1 cellular context compared by ENCODE assay signal in genomic region chr3:38165722-38166387, GRCh38.
A peak's percentile ranks its signal among the peaks of the same experiment; 100 is the strongest.
TF ChIP-seq lines count a peak whose summit lies in the region.

No MANE protein-coding gene starts in this region.

TF ChIP-seq in K562, 482 proteins besides CTCF, POLR2A, EP300 and RAD21 (continued from another document and continues in another):
- TF ChIP-seq SP2 (IDR thresholded peaks at IDR 0.05; ENCODE audit: extremely low read depth, low read depth, low read length, poor library complexity, severe bottlenecking) (no peak), RBM34 (IDR thresholded peaks at IDR 0.05; ENCODE audit: borderline replicate concordance, insufficient read depth, low read length) (no peak), ILF3 (IDR thresholded peaks at IDR 0.05; ENCODE audit: borderline replicate concordance) (no peak), ZNF12 (CRISPR knock-in tag; IDR thresholded peaks at IDR 0.05) (no peak), POLR2B (IDR thresholded peaks at IDR 0.05; ENCODE audit: low read depth, partially characterized antibody) (no peak), RNF2 (IDR thresholded peaks at IDR 0.05) (no peak; the same call in none of the 2 replicates), IFI16 (CRISPR knock-in tag; IDR thresholded peaks at IDR 0.05) (no peak), ZZZ3 (IDR thresholded peaks at IDR 0.05) (no peak), ARID2 (IDR thresholded peaks at IDR 0.05) (no peak), JUND (IDR thresholded peaks at IDR 0.05; ENCODE audit: borderline replicate concordance, low read depth, low read length) (no peak), JUND (tag; IDR thresholded peaks at IDR 0.05; ENCODE audit: borderline replicate concordance, low read depth, low read length) (no peak; the same call in 2 of the 3 replicates), ZNF436 (CRISPR knock-in tag; IDR thresholded peaks at IDR 0.05) (no peak), UBTF (IDR thresholded peaks at IDR 0.05; ENCODE audit: borderline replicate concordance in 1 of 2, low read depth in 2 of 2, low read length in 2 of 2) (peak in 1 of 2 experiments; percentile 64; a peak in 1 of 4 replicates), CBFA2T3 (IDR thresholded peaks at IDR 0.05) (peak; percentile 47; the same call in 1 of the 2 replicates), HSF4 (CRISPR knock-in tag; IDR thresholded peaks at IDR 0.05; ENCODE audit: borderline replicate concordance) (no peak), JUN (IDR thresholded peaks at IDR 0.05; ENCODE audit: borderline replicate concordance, low read depth, low read length) (no peak), JUN (CRISPR knock-in tag; IDR thresholded peaks at IDR 0.05; ENCODE audit: borderline replicate concordance) (0 out of 2 replicates have a peak, but pooled peaks have one; percentile 7), ZBTB34 (CRISPR knock-in tag; IDR thresholded peaks at IDR 0.05) (no peak), CBX2 (IDR thresholded peaks at IDR 0.05; ENCODE audit: insufficient read depth, low read length, poor library complexity, severe bottlenecking) (no peak), NFRKB (IDR thresholded peaks at IDR 0.05; ENCODE audit: low read depth) (no peak), TFAM (CRISPR knock-in tag; conservative IDR thresholded peaks at IDR 0.05) (no peak), ASH1L (IDR thresholded peaks at IDR 0.05; ENCODE audit: borderline replicate concordance, low read depth, partially characterized antibody) (peak; percentile 7), RB1 (IDR thresholded peaks at IDR 0.05; ENCODE audit: low read depth) (no peak), ZFP30 (CRISPR knock-in tag; IDR thresholded peaks at IDR 0.05; ENCODE audit: borderline replicate concordance) (no peak), MCM7 (IDR thresholded peaks at IDR 0.05) (no peak), ZNF449 (CRISPR knock-in tag; IDR thresholded peaks at IDR 0.05) (no peak), YBX1 (IDR thresholded peaks at IDR 0.05) (no peak), MYNN (IDR thresholded peaks at IDR 0.05) (no peak; the same call in 1 of the 2 replicates), MYNN (CRISPR knock-in tag; IDR thresholded peaks at IDR 0.05) (no peak), RFX1 (IDR thresholded peaks at IDR 0.05) (no peak), ZNF644 (tag; IDR thresholded peaks at IDR 0.05; ENCODE audit: low read depth) (no peak), ELK1 (CRISPR knock-in tag; IDR thresholded peaks at IDR 0.05) (no peak), MAZ (CRISPR knock-in tag; conservative IDR thresholded peaks at IDR 0.05 in 1 of 2, IDR thresholded peaks at IDR 0.05 in 1 of 2) (peak in 1 of 2 experiments; percentile 2; a peak in 2 of 4 replicates)
- TF ChIP-seq, protein P1, sequence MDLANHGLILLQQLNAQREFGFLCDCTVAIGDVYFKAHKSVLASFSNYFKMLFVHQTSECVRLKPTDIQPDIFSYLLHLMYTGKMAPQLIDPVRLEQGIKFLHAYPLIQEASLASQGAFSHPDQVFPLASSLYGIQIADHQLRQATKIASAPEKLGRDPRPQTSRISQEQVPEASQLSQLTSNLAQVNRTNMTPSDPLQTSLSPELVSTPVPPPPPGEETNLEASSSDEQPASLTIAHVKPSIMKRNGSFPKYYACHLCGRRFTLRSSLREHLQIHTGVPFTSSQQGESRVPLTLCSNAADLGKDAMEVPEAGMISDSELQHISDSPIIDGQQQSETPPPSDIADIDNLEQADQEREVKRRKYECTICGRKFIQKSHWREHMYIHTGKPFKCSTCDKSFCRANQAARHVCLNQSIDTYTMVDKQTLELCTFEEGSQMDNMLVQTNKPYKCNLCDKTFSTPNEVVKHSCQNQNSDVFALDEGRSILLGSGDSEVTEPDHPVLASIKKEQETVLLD (IDR thresholded peaks at IDR 0.05): no peak; the same call in 1 of the 2 replicates
- TF ChIP-seq, protein P2, sequence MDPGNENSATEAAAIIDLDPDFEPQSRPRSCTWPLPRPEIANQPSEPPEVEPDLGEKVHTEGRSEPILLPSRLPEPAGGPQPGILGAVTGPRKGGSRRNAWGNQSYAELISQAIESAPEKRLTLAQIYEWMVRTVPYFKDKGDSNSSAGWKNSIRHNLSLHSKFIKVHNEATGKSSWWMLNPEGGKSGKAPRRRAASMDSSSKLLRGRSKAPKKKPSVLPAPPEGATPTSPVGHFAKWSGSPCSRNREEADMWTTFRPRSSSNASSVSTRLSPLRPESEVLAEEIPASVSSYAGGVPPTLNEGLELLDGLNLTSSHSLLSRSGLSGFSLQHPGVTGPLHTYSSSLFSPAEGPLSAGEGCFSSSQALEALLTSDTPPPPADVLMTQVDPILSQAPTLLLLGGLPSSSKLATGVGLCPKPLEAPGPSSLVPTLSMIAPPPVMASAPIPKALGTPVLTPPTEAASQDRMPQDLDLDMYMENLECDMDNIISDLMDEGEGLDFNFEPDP (CRISPR knock-in tag; IDR thresholded peaks at IDR 0.05): no peak
- TF ChIP-seq, protein P3, sequence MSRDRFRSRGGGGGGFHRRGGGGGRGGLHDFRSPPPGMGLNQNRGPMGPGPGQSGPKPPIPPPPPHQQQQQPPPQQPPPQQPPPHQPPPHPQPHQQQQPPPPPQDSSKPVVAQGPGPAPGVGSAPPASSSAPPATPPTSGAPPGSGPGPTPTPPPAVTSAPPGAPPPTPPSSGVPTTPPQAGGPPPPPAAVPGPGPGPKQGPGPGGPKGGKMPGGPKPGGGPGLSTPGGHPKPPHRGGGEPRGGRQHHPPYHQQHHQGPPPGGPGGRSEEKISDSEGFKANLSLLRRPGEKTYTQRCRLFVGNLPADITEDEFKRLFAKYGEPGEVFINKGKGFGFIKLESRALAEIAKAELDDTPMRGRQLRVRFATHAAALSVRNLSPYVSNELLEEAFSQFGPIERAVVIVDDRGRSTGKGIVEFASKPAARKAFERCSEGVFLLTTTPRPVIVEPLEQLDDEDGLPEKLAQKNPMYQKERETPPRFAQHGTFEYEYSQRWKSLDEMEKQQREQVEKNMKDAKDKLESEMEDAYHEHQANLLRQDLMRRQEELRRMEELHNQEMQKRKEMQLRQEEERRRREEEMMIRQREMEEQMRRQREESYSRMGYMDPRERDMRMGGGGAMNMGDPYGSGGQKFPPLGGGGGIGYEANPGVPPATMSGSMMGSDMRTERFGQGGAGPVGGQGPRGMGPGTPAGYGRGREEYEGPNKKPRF (IDR thresholded peaks at IDR 0.05; ENCODE audit: low read depth, low read length): no peak
- TF ChIP-seq, protein P4, sequence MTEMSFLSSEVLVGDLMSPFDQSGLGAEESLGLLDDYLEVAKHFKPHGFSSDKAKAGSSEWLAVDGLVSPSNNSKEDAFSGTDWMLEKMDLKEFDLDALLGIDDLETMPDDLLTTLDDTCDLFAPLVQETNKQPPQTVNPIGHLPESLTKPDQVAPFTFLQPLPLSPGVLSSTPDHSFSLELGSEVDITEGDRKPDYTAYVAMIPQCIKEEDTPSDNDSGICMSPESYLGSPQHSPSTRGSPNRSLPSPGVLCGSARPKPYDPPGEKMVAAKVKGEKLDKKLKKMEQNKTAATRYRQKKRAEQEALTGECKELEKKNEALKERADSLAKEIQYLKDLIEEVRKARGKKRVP (CRISPR knock-in tag; IDR thresholded peaks at IDR 0.05): no peak
- TF ChIP-seq, protein P5, sequence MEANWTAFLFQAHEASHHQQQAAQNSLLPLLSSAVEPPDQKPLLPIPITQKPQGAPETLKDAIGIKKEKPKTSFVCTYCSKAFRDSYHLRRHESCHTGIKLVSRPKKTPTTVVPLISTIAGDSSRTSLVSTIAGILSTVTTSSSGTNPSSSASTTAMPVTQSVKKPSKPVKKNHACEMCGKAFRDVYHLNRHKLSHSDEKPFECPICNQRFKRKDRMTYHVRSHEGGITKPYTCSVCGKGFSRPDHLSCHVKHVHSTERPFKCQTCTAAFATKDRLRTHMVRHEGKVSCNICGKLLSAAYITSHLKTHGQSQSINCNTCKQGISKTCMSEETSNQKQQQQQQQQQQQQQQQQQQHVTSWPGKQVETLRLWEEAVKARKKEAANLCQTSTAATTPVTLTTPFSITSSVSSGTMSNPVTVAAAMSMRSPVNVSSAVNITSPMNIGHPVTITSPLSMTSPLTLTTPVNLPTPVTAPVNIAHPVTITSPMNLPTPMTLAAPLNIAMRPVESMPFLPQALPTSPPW (CRISPR knock-in tag; IDR thresholded peaks at IDR 0.05): peak; percentile 82
- TF ChIP-seq, protein P6, sequence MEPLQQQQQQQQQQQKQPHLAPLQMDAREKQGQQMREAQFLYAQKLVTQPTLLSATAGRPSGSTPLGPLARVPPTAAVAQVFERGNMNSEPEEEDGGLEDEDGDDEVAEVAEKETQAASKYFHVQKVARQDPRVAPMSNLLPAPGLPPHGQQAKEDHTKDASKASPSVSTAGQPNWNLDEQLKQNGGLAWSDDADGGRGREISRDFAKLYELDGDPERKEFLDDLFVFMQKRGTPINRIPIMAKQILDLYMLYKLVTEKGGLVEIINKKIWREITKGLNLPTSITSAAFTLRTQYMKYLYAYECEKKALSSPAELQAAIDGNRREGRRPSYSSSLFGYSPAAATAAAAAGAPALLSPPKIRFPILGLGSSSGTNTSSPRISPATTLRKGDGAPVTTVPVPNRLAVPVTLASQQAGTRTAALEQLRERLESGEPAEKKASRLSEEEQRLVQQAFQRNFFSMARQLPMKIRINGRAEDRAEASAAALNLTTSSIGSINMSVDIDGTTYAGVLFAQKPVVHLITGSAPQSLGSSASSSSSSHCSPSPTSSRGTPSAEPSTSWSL (CRISPR knock-in tag; IDR thresholded peaks at IDR 0.05; ENCODE audit: borderline replicate concordance): no peak
- TF ChIP-seq, protein P7, sequence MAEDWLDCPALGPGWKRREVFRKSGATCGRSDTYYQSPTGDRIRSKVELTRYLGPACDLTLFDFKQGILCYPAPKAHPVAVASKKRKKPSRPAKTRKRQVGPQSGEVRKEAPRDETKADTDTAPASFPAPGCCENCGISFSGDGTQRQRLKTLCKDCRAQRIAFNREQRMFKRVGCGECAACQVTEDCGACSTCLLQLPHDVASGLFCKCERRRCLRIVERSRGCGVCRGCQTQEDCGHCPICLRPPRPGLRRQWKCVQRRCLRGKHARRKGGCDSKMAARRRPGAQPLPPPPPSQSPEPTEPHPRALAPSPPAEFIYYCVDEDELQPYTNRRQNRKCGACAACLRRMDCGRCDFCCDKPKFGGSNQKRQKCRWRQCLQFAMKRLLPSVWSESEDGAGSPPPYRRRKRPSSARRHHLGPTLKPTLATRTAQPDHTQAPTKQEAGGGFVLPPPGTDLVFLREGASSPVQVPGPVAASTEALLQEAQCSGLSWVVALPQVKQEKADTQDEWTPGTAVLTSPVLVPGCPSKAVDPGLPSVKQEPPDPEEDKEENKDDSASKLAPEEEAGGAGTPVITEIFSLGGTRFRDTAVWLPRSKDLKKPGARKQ (CRISPR knock-in tag; IDR thresholded peaks at IDR 0.05): no peak
- TF ChIP-seq, protein P8, sequence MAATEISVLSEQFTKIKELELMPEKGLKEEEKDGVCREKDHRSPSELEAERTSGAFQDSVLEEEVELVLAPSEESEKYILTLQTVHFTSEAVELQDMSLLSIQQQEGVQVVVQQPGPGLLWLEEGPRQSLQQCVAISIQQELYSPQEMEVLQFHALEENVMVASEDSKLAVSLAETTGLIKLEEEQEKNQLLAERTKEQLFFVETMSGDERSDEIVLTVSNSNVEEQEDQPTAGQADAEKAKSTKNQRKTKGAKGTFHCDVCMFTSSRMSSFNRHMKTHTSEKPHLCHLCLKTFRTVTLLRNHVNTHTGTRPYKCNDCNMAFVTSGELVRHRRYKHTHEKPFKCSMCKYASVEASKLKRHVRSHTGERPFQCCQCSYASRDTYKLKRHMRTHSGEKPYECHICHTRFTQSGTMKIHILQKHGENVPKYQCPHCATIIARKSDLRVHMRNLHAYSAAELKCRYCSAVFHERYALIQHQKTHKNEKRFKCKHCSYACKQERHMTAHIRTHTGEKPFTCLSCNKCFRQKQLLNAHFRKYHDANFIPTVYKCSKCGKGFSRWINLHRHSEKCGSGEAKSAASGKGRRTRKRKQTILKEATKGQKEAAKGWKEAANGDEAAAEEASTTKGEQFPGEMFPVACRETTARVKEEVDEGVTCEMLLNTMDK (IDR thresholded peaks at IDR 0.05; ENCODE audit: borderline replicate concordance, insufficient read depth, low read depth, low read length, poor library complexity, severe bottlenecking): no peak
